Comparison of ENCODE assay signal across 5 cellular contexts in the genomic region with DNA sequence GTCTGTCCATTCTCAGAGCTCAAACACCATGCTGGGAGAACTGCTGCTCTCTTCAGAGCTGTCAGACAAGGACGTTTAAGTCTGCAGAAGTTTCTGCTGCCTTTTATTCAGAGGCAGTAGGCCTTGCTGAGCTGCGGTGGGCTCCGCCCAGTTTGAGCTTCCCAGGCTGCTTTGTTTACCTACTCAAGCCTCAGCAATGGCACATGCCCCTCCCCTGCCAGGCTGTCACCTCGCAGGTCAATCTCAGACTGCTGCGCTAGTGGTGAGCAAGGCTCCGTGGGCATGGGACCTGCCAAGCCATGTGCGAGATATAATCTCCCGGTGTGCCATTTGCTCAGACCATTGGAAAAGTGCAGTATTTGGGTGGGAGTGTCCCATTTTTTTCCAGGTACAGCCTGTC. TPM values are rescaled to one million over a fixed set of nuclear protein-coding genes. Genes with fewer than 3 reads are reported as not detected.
"Had no signal": no experiment of that assay in that cellular context is flagged by ENCODE, and none has a peak within 500 bp of the region (broad histone marks: within the 10 kb centered on the region; RNA-seq: fewer than 3 reads in every experiment).

No MANE protein-coding gene starts in this region.

RNA-seq across cellular contexts. Expression of a gene that starts 8.6 kb away (rescaled TPM):
- total RNA-seq: H1, HFFc6, K562 had no signal
- polyA plus RNA-seq: GM23338, H1, IMR-90, K562 had no signal
